Comparison of ENCODE assay signal across 8 cellular contexts in genomic region chr7:87345962-87346371, GRCh38. TPM values are rescaled to one million over a fixed set of nuclear protein-coding genes. Genes with fewer than 3 reads are reported as not detected.
DNase-seq lines count a peak whose midpoint lies in the region; ATAC-seq and TF ChIP-seq lines count a peak whose summit lies in the region.

No MANE protein-coding gene starts in this region.

- peaks cover 15 to 42% (median 27%) of the 10 kb centered on the region in 11 experiments for H3K36me3 ChIP-seq in BLaER1 treated with 17β-estradiol and CSF1 and Interleukin-3, amounts not matched to agents 10 nM and 100 nM
- no peaks in the 10 kb centered on the region for H3K36me3 ChIP-seq in PC-9 (ENCODE audit: low read depth)
- H3K36me3 ChIP-seq in neural progenitor cell: peaks cover 12% of the 10 kb centered on the region

- peak overlapping the region in 4 of 11 experiments; percentile 65 to 72 (median 70); a peak in 3 of 22 replicates for H3K27ac ChIP-seq in BLaER1 treated with 17β-estradiol and CSF1 and Interleukin-3, amounts not matched to agents 10 nM and 100 nM
- H3K27ac ChIP-seq in PC-9 (no peak overlapping the region), neural progenitor cell (peak overlapping the region; percentile 20)

- H2AFZ ChIP-seq in PC-9: peak overlapping the region; percentile 100
- peak overlapping the region; percentile 38 for H2AFZ ChIP-seq in neural progenitor cell (replicated peaks)

- H3K27me3 Mint-ChIP-seq in neural progenitor cell (ENCODE audit: insufficient read depth, low read depth): no peaks in the 10 kb centered on the region

- peak overlapping the region; percentile 63 to 80 (median 76) for H3K9ac ChIP-seq in BLaER1 treated with 17β-estradiol and CSF1 and Interleukin-3, amounts not matched to agents 10 nM and 100 nM
- H3K9ac ChIP-seq in neural progenitor cell: no peak overlapping the region

- peak overlapping the region; percentile 91 for H3K4me3 Mint-ChIP-seq in neural progenitor cell

- peak; percentile 6 for ATAC-seq in GM21529 (IDR thresholded peaks at IDR 0.05; ENCODE audit: unreplicated experiment)

- H3K4me2 ChIP-seq in BLaER1 treated with 17β-estradiol and CSF1 and Interleukin-3, amounts not matched to agents 10 nM and 100 nM: peak overlapping the region; percentile 77 to 94 (median 85)
- peak overlapping the region; percentile 98 for H3K4me2 ChIP-seq in PC-9
- peak overlapping the region; percentile 81 for H3K4me2 ChIP-seq in neural progenitor cell

- H3K4me1 ChIP-seq in BLaER1 treated with 17β-estradiol and CSF1 and Interleukin-3, amounts not matched to agents 10 nM and 100 nM: peaks cover 5 to 24% (median 17%) of the 10 kb centered on the region in 10 experiments; a peak in 18 of 20 replicates
- H3K4me1 ChIP-seq in PC-9 (replicated peaks; ENCODE audit: insufficient read depth) (peaks cover 17% of the 10 kb centered on the region), neural progenitor cell (peaks cover 28% of the 10 kb centered on the region)

- H3F3A ChIP-seq in PC-9 (ENCODE audit: insufficient read depth, low read depth) (no peaks in the 10 kb centered on the region), neural progenitor cell (ENCODE audit: low read depth) (peaks cover 20% of the 10 kb centered on the region)

- peak in 1 of 2 experiments; percentile 49 for DNase-seq in PC-9
- DNase-seq in epithelial cell of proximal tubule (ENCODE audit: low read depth): no peak
- DNase-seq in neural progenitor cell (ENCODE audit: low spot score): peak; percentile 21
- no peak for DNase-seq in foreskin melanocyte
- no peak for DNase-seq in hippocampal formation (lab: John Stamatoyannopoulos, UW)
- DNase-seq in activated CD8-positive, alpha-beta memory T cell treated with anti-CD3 and anti-CD28 coated beads for 24 hours: no peak

- H3K4me3 ChIP-seq in BLaER1 treated with 17β-estradiol and CSF1 and Interleukin-3, amounts not matched to agents 10 nM and 100 nM: peak overlapping the region; percentile 61 to 79 (median 70)
- H3K4me3 ChIP-seq in PC-9: peak overlapping the region; percentile 93
- peak overlapping the region; percentile 89 for H3K4me3 ChIP-seq in epithelial cell of proximal tubule (ENCODE audit: low read depth, low read length)
- H3K4me3 ChIP-seq in neural progenitor cell: peak overlapping the region; percentile 60

- POLR2A ChIA-PET in PC-9 (lab: Charles Lee; ENCODE audit: unreplicated experiment): interaction anchor here (0.6 kb wide), 2 partner anchors 10 to 11 kb away, joined by 4 read pairs; no protein-coding TSS in a partner anchor

- H3K27me3 ChIP-seq in BLaER1 treated with 17β-estradiol and CSF1 and Interleukin-3, amounts not matched to agents 10 nM and 100 nM: peaks cover 0 to 6% (median 0%) of the 10 kb centered on the region in 11 experiments; a peak in 1 of 22 replicates
- H3K27me3 ChIP-seq in PC-9 (ENCODE audit: insufficient read depth, low read depth) (no peaks in the 10 kb centered on the region), neural progenitor cell (no peaks in the 10 kb centered on the region)

- intact Hi-C loops in PC-9 (cut with micrococcal nuclease; ENCODE audit: unreplicated experiment): loop anchor here (1.0 to 2.0 kb wide), 3 partner anchors 27 to 71 kb away; no protein-coding TSS in a partner anchor

- peaks cover 20% of the 10 kb centered on the region for H3K4me1 Mint-ChIP-seq in neural progenitor cell

- peak overlapping the region; percentile 58 for H3K27ac Mint-ChIP-seq in neural progenitor cell

- CTCF ChIA-PET in PC-9 (lab: Charles Lee): interaction anchor here (0.6 to 1.1 kb wide), 4 partner anchors 27 to 198 kb away, joined by 3 read pairs; no protein-coding TSS in a partner anchor

- H3K9me2 ChIP-seq in PC-9 (ENCODE audit: insufficient read depth): no peaks in the 10 kb centered on the region

- peaks cover 35% of the 10 kb centered on the region for H3K36me3 Mint-ChIP-seq in neural progenitor cell

- TF ChIP-seq CTCF in PC-9 (conservative IDR thresholded peaks at IDR 0.05) (no peak), epithelial cell of proximal tubule (conservative IDR thresholded peaks at IDR 0.05; ENCODE audit: low read depth, low read length) (no peak), neural progenitor cell (IDR thresholded peaks at IDR 0.05) (no peak)

- H3K9me3 Mint-ChIP-seq in neural progenitor cell: peaks cover 19% of the 10 kb centered on the region

- H4K20me1 ChIP-seq in BLaER1 treated with 17β-estradiol and CSF1 and Interleukin-3, amounts not matched to agents 10 nM and 100 nM: no peaks in the 10 kb centered on the region
- H4K20me1 ChIP-seq in PC-9 (ENCODE audit: insufficient read depth): no peaks in the 10 kb centered on the region
- no peaks in the 10 kb centered on the region for H4K20me1 ChIP-seq in neural progenitor cell (ENCODE audit: low read depth)

- peaks cover 2 to 14% (median 6%) of the 10 kb centered on the region in 11 experiments; a peak in 14 of 22 replicates for H3K9me3 ChIP-seq in BLaER1 treated with 17β-estradiol and CSF1 and Interleukin-3, amounts not matched to agents 10 nM and 100 nM (replicated peaks in 1 of 11)
- H3K9me3 ChIP-seq in PC-9 (ENCODE audit: insufficient read depth, low read depth) (no peaks in the 10 kb centered on the region), neural progenitor cell (ENCODE audit: low read depth) (no peaks in the 10 kb centered on the region)

- H3K79me2 ChIP-seq in PC-9 (ENCODE audit: low read depth) (no peaks in the 10 kb centered on the region), neural progenitor cell (ENCODE audit: low read depth) (peaks cover 35% of the 10 kb centered on the region)

- BruUV-seq in PC-9 (replicated peaks; lab: Mats Ljungman, UMichigan): TSS peak; percentile 63

RNA-seq across cellular contexts. Expression of gene CROT, which starts 0.5 kb away (rescaled TPM):
- total RNA-seq in PC-9 (2021): 13.4 and 15.2 TPM in 2 replicates
- 5.6 and 8.2 TPM in 2 replicates for total RNA-seq in epithelial cell of proximal tubule
- 24.7 and 53.4 TPM in 2 replicates for total RNA-seq in neural progenitor cell (ENCODE audit: low replicate concordance)
